ENCODE assay signal across 3 cellular contexts in genomic region chr1:219611504-219611903, GRCh38. TPM values are rescaled to one million over a fixed set of nuclear protein-coding genes. Genes with fewer than 3 reads are reported as not detected.
"Had no signal": no experiment of that assay in that cellular context is flagged by ENCODE, and none has a peak within 500 bp of the region (broad histone marks: within the 10 kb centered on the region; RNA-seq: fewer than 3 reads in every experiment).

No MANE protein-coding gene starts in this region.

RNA-seq across cellular contexts. Expression of gene ZC3H11B, which starts 1.4 kb away (rescaled TPM):
- total RNA-seq: PC-3, SJSA1 had no signal
- polyA plus RNA-seq: SK-N-SH had no signal
